ENCODE assay signal across 8 cellular contexts in genomic region chr5:172716796-172717313, GRCh38. TPM values are rescaled to one million over a fixed set of nuclear protein-coding genes. Genes with fewer than 3 reads are reported as not detected.
DNase-seq lines count a peak whose midpoint lies in the region; ATAC-seq lines count a peak whose summit lies in the region.

No MANE protein-coding gene starts in this region.

- no peaks in the 10 kb centered on the region for H3K27me3 ChIP-seq in aorta (ENCODE audit: control insufficient read depth in 1 of 2, insufficient read depth in 2 of 2, low read length in 1 of 2)

- DNase-seq in SIG-M5 treated with dmso at 0.1 percent for 504 hours (lab: John Stamatoyannopoulos, UW; ENCODE audit: unreplicated experiment) (peak; percentile 57), SIG-M5 (lab: John Stamatoyannopoulos, UW) (no peak), MV-4-11 (lab: John Stamatoyannopoulos, UW) (peak; percentile 39), T-helper 1 cell (peak; percentile 52 to 82 (median 70)), amniotic stem cell (lab: John Stamatoyannopoulos, UW) (peak; percentile 19), left ventricle myocardium superior (peak; percentile 90), renal cortical epithelial cell (ENCODE audit: low read depth) (peak; percentile 73), aorta (peak; percentile 90 to 96)

- no peaks in the 10 kb centered on the region for H3K9me3 ChIP-seq in aorta (ENCODE audit: control insufficient read depth, low read length)

- ATAC-seq in left ventricle myocardium superior (peak; percentile 77), aorta (ENCODE audit: low FRiP score) (peak; percentile 84)

- intact Hi-C loops in left ventricle myocardium superior (cut with micrococcal nuclease), result loop anchor here (5.0 kb wide), 1 partner anchor 55 kb away; the partner anchor contains the start of gene DUSP1
- intact Hi-C loops in aorta (cut with DNase I), result loop anchor here (2.0 to 10.0 kb wide), 9 partner anchors 40 to 568 kb away; partner anchors contain the start of gene BNIP1 (in 1 of the 2)

- peaks cover 0 to 5% of the 10 kb centered on the region in 2 donors for H3K4me1 ChIP-seq in aorta (ENCODE audit: control insufficient read depth in 1 of 2, insufficient read depth in 2 of 2, low read length in 2 of 2)

- H3K27ac ChIP-seq in aorta (ENCODE audit: low read depth in 1 of 2, low read length in 2 of 2), result peak overlapping the region in 1 of 2 donors; percentile 64

- no peak overlapping the region for H3K4me3 ChIP-seq in aorta (ENCODE audit: low read length in 2 of 2)

- 8% methylated on average over 20 of the region's 20 CpGs for WGBS in aorta, 2 donors

- no peaks in the 10 kb centered on the region for H3K36me3 ChIP-seq in aorta (ENCODE audit: control insufficient read depth in 1 of 2, insufficient read depth in 2 of 2, low read length in 1 of 2)

RNA-seq across cellular contexts. Expression of gene DUSP1, which starts 54.1 kb away (rescaled TPM):
- total RNA-seq in left ventricle myocardium superior (98.9 TPM), renal cortical epithelial cell (203 and 294 TPM in 2 replicates), aorta (1,000 to 10,000 TPM in 1 of 2 donors, 100 to 1,000 TPM in 1; 293 to 1,994 TPM)
- 100 to 1,000 TPM; 178 to 515 TPM for polyA plus RNA-seq in aorta
